ENCODE assay signal across 15 cellular contexts in genomic region chr10:103254538-103255325, GRCh38. TPM values are rescaled to one million over a fixed set of nuclear protein-coding genes. Genes with fewer than 3 reads are reported as not detected.
DNase-seq lines count a peak whose midpoint lies in the region; ATAC-seq and TF ChIP-seq lines count a peak whose summit lies in the region.
"Had no signal": no experiment of that assay in that cellular context is flagged by ENCODE, and none has a peak within 500 bp of the region (broad histone marks: within the 10 kb centered on the region; RNA-seq: fewer than 3 reads in every experiment).

No MANE protein-coding gene starts in this region.

- H3K27ac ChIP-seq in mammary epithelial cell (ENCODE audit: insufficient read depth, low read depth, low read length) = no peak overlapping the region
- no peak overlapping the region for H3K27ac ChIP-seq in naive thymus-derived CD4-positive, alpha-beta T cell (ENCODE audit: low read depth, low read length)
- H3K27ac ChIP-seq: esophagus muscularis mucosa, vagina had no signal

- CTCF ChIA-PET in activated naive CD4-positive, alpha-beta T cell treated with anti-CD3 and anti-CD28 coated beads for 36 hours (lab: Charles Lee) = interaction anchor here (1.6 kb wide), 1 partner anchor 185 kb away, joined by 5 read pairs; no protein-coding TSS in a partner anchor
- CTCF ChIA-PET in mammary epithelial cell (lab: Charles Lee; ENCODE audit: low non-redundant PET) = interaction anchor here (0.8 kb wide), 1 partner anchor 10 kb away, joined by 4 read pairs; no protein-coding TSS in a partner anchor
- CTCF ChIA-PET in naive thymus-derived CD4-positive, alpha-beta T cell (lab: Charles Lee) = no interaction called here

- no peaks in the 10 kb centered on the region for H3K27me3 ChIP-seq in mammary epithelial cell (ENCODE audit: insufficient read depth, low read length)
- H3K27me3 ChIP-seq in naive thymus-derived CD4-positive, alpha-beta T cell (ENCODE audit: control insufficient read depth in 2 of 2, insufficient read depth in 2 of 2, low read length in 2 of 2) = no peaks in the 10 kb centered on the region
- H3K27me3 ChIP-seq: esophagus muscularis mucosa, vagina had no signal

- no peak overlapping the region for H3K4me3 Mint-ChIP-seq in activated naive CD4-positive, alpha-beta T cell treated with anti-CD3 and anti-CD28 coated beads for 36 hours
- no peak overlapping the region for H3K4me3 Mint-ChIP-seq in progenitor cell of endocrine pancreas (ENCODE audit: low read depth)
- H3K4me3 Mint-ChIP-seq in naive thymus-derived CD4-positive, alpha-beta T cell = no peak overlapping the region
- H3K4me3 Mint-ChIP-seq: activated naive CD4-positive, alpha-beta T cell treated with anti-CD3 and anti-CD28 coated beads, Interleukin-2, amount 50 U/mL, for 24 hours; stimulated activated naive B cell treated with anti-CD40 and anti-IgM and Interleukin-4, amounts not matched to agents 10 μg/mL and 1 μg/mL and 100 μg/mL, for 72 hours had no signal

- no peak overlapping the region for H3K9ac ChIP-seq in mammary epithelial cell (ENCODE audit: insufficient read depth, low read length)

- no peaks in the 10 kb centered on the region for H3K27me3 Mint-ChIP-seq in activated naive CD4-positive, alpha-beta T cell treated with anti-CD3 and anti-CD28 coated beads for 36 hours (ENCODE audit: low read depth)
- no peaks in the 10 kb centered on the region for H3K27me3 Mint-ChIP-seq in progenitor cell of endocrine pancreas
- H3K27me3 Mint-ChIP-seq in naive thymus-derived CD4-positive, alpha-beta T cell = peaks cover 0 to 10% (median 5%) of the 10 kb centered on the region in 5 donors

- ATAC-seq in naive thymus-derived CD4-positive, alpha-beta T cell = no peak
- no peak for ATAC-seq in HG03135 (IDR thresholded peaks at IDR 0.05; ENCODE audit: unreplicated experiment)
- ATAC-seq: stimulated activated naive B cell treated with anti-CD40 and anti-IgM and Interleukin-4, amounts not matched to agents 10 μg/mL and 1 μg/mL and 100 μg/mL, for 72 hours had no signal

- H4K20me1 ChIP-seq in mammary epithelial cell (ENCODE audit: insufficient read depth, low read length) = no peaks in the 10 kb centered on the region

- peak overlapping the region; percentile 9 for H2AFZ ChIP-seq in mammary epithelial cell (ENCODE audit: low read depth, low read length)

- POLR2A ChIA-PET in naive thymus-derived CD4-positive, alpha-beta T cell (lab: Charles Lee) = no interaction called here

- no peak overlapping the region for H3K4me3 ChIP-seq in mammary epithelial cell (replicated peaks in 1 of 3; ENCODE audit: insufficient read depth in 1 of 3, low read depth in 2 of 3, low read length in 3 of 3)
- H3K4me3 ChIP-seq in naive thymus-derived CD4-positive, alpha-beta T cell (ENCODE audit: low read length) = no peak overlapping the region
- H3K4me3 ChIP-seq: esophagus muscularis mucosa, vagina had no signal

- in situ Hi-C loops in mammary epithelial cell (cut with MboI; ENCODE audit: low sequenced_read_pairs in 2 of 2) = no loop called here

- peaks cover 2% of the 10 kb centered on the region for H3K4me1 Mint-ChIP-seq in activated naive CD4-positive, alpha-beta T cell treated with anti-CD3 and anti-CD28 coated beads for 36 hours (ENCODE audit: low read depth)
- H3K4me1 Mint-ChIP-seq in progenitor cell of endocrine pancreas (ENCODE audit: low read depth) = peaks cover 4% of the 10 kb centered on the region
- H3K4me1 Mint-ChIP-seq in naive thymus-derived CD4-positive, alpha-beta T cell = peaks cover 0 to 11% (median 0%) of the 10 kb centered on the region in 7 donors

- H3K36me3 ChIP-seq in mammary epithelial cell (ENCODE audit: insufficient read depth, low read length) = no peaks in the 10 kb centered on the region
- no peaks in the 10 kb centered on the region for H3K36me3 ChIP-seq in naive thymus-derived CD4-positive, alpha-beta T cell (ENCODE audit: control insufficient read depth in 2 of 3, insufficient read depth in 3 of 3, low read length in 3 of 3)
- H3K36me3 ChIP-seq: esophagus muscularis mucosa, vagina had no signal

- intact Hi-C loops in activated naive CD4-positive, alpha-beta T cell treated with anti-CD3 and anti-CD28 coated beads for 36 hours (cut with micrococcal nuclease) = no loop called here
- intact Hi-C loops in mammary epithelial cell (cut with micrococcal nuclease) = no loop called here
- intact Hi-C loops in naive thymus-derived CD4-positive, alpha-beta T cell (cut with micrococcal nuclease) = no loop called here

- dilution Hi-C loops in mammary epithelial cell (cut with HindIII; ENCODE audit: low sequenced_read_pairs) = no loop called here

- H3K36me3 Mint-ChIP-seq in activated naive CD4-positive, alpha-beta T cell treated with anti-CD3 and anti-CD28 coated beads for 36 hours (ENCODE audit: low read depth) = no peaks in the 10 kb centered on the region
- peaks cover 4% of the 10 kb centered on the region for H3K36me3 Mint-ChIP-seq in progenitor cell of endocrine pancreas (ENCODE audit: insufficient read depth)
- H3K36me3 Mint-ChIP-seq in naive thymus-derived CD4-positive, alpha-beta T cell = peaks cover 4 to 10% (median 6%) of the 10 kb centered on the region in 5 donors

- DNase-seq in activated naive CD4-positive, alpha-beta T cell treated with anti-CD3 and anti-CD28 coated beads for 36 hours = peak; percentile 23
- no peak for DNase-seq in activated naive CD4-positive, alpha-beta T cell treated with Interleukin-2 at 50 U/mL for 16 hours
- DNase-seq in NCI-H226 (peak; percentile 84), mammary epithelial cell (peak; percentile 71), progenitor cell of endocrine pancreas (ENCODE audit: low spot score, unreplicated experiment) (no peak), NCI-H446 treated with DMSO at 0.1 percent for 48 hours (lab: John Stamatoyannopoulos, UW) (no peak)
- DNase-seq in naive thymus-derived CD4-positive, alpha-beta T cell = no peak
- DNase-seq: activated CD4-positive, alpha-beta T cell treated with anti-CD3 and anti-CD28 coated beads, Interleukin-2, amount 50 U/mL, for 48 hours; NCI-H2029; stimulated activated naive B cell treated with anti-CD40 and anti-IgM and Interleukin-4, amounts not matched to agents 10 μg/mL and 1 μg/mL and 100 μg/mL, for 72 hours had no signal

- peaks cover 8% of the 10 kb centered on the region for H3K4me1 ChIP-seq in mammary epithelial cell (ENCODE audit: insufficient read depth, low read length)
- no peaks in the 10 kb centered on the region for H3K4me1 ChIP-seq in naive thymus-derived CD4-positive, alpha-beta T cell (ENCODE audit: control insufficient read depth in 2 of 2, insufficient read depth in 2 of 2, low read length in 2 of 2)
- H3K4me1 ChIP-seq: esophagus muscularis mucosa, vagina had no signal

- TF ChIP-seq CTCF in mammary epithelial cell (conservative IDR thresholded peaks at IDR 0.05 in 1 of 2, IDR thresholded peaks at IDR 0.05 in 1 of 2; ENCODE audit: extremely low read depth in 1 of 2, insufficient read depth in 1 of 2, low read depth in 1 of 2, low read length in 2 of 2) (no peak), progenitor cell of endocrine pancreas (IDR thresholded peaks at IDR 0.05; ENCODE audit: unreplicated experiment) (no peak)

- peak overlapping the region; percentile 2 for H3K4me2 ChIP-seq in mammary epithelial cell (ENCODE audit: insufficient read depth, low read depth, low read length)

- no peaks in the 10 kb centered on the region for H3K9me3 Mint-ChIP-seq in activated naive CD4-positive, alpha-beta T cell treated with anti-CD3 and anti-CD28 coated beads for 36 hours
- peaks cover 12% of the 10 kb centered on the region for H3K9me3 Mint-ChIP-seq in progenitor cell of endocrine pancreas (ENCODE audit: low read depth)
- peaks cover 0 to 11% (median 6%) of the 10 kb centered on the region in 11 donors for H3K9me3 Mint-ChIP-seq in naive thymus-derived CD4-positive, alpha-beta T cell

- BruUV-seq in mammary epithelial cell (replicated peaks; lab: Mats Ljungman, UMichigan) = no TSS peak

- H3K9me3 ChIP-seq in mammary epithelial cell (replicated peaks; ENCODE audit: insufficient read depth, low read length) = no peaks in the 10 kb centered on the region
- no peaks in the 10 kb centered on the region for H3K9me3 ChIP-seq in naive thymus-derived CD4-positive, alpha-beta T cell (ENCODE audit: control insufficient read depth in 2 of 3, low read length in 3 of 3)
- H3K9me3 ChIP-seq: esophagus muscularis mucosa, vagina had no signal

- H3K27ac Mint-ChIP-seq in activated naive CD4-positive, alpha-beta T cell treated with anti-CD3 and anti-CD28 coated beads for 36 hours = no peak overlapping the region
- peak overlapping the region; percentile 15 for H3K27ac Mint-ChIP-seq in progenitor cell of endocrine pancreas
- H3K27ac Mint-ChIP-seq in naive thymus-derived CD4-positive, alpha-beta T cell = peak overlapping the region in 1 of 9 donors; percentile 26
- H3K27ac Mint-ChIP-seq: activated naive CD4-positive, alpha-beta T cell treated with anti-CD3 and anti-CD28 coated beads, Interleukin-2, amount 50 U/mL, for 24 hours; stimulated activated naive B cell treated with anti-CD40 and anti-IgM and Interleukin-4, amounts not matched to agents 10 μg/mL and 1 μg/mL and 100 μg/mL, for 72 hours had no signal

- WGBS in mammary epithelial cell (ENCODE audit: low coverage, missing lambda C conversion rate) = 39% methylated on average over 4 of the region's 4 CpGs

- no peaks in the 10 kb centered on the region for H3K79me2 ChIP-seq in mammary epithelial cell (ENCODE audit: insufficient read depth, low read length)

RNA-seq across cellular contexts. Expression of gene RPEL1, which starts 9.0 kb away (rescaled TPM):
- total RNA-seq in activated naive CD4-positive, alpha-beta T cell treated with anti-CD3 and anti-CD28 coated beads for 36 hours = under 1 TPM in 1 of 2 experiments, not detected in 1; 0.17 TPM
- total RNA-seq in mammary epithelial cell (under 1 TPM in 1 of 2 donors, not detected in 1; 0.17 TPM), progenitor cell of endocrine pancreas (not detected in 2 replicates)
- polyA plus RNA-seq in mammary epithelial cell = 0.12 TPM
- not detected for polyA minus RNA-seq in mammary epithelial cell
- total RNA-seq in naive thymus-derived CD4-positive, alpha-beta T cell = not detected
- not detected for polyA plus RNA-seq in naive thymus-derived CD4-positive, alpha-beta T cell
- total RNA-seq: chondrocyte, vagina had no signal

RNA-seq across cellular contexts. Expression of gene INA, which starts 22.2 kb away (rescaled TPM):
- total RNA-seq in activated naive CD4-positive, alpha-beta T cell treated with anti-CD3 and anti-CD28 coated beads for 36 hours = under 1 TPM; 0.10 TPM
- total RNA-seq in mammary epithelial cell (1 to 10 TPM; 1.0 to 3.7 TPM), progenitor cell of endocrine pancreas (6.2 TPM in 2 replicates)
- polyA plus RNA-seq in mammary epithelial cell = 3.7 TPM
- 1.1 TPM for polyA minus RNA-seq in mammary epithelial cell
- under 1 TPM in 1 of 5 experiments, not detected in 4; 0.31 TPM for total RNA-seq in naive thymus-derived CD4-positive, alpha-beta T cell
- polyA plus RNA-seq in naive thymus-derived CD4-positive, alpha-beta T cell = not detected

Comparison
In these comparisons a context has a peak if more than half of its experiments do, and no peak if none do; other contexts are left out.
1. DNase-seq: peak in activated naive CD4-positive, alpha-beta T cell treated with anti-CD3 and anti-CD28 coated beads for 36 hours (single experiment), NCI-H226 (single experiment) and mammary epithelial cell (single experiment); none in activated naive CD4-positive, alpha-beta T cell treated with Interleukin-2 at 50 U/mL for 16 hours (single experiment), progenitor cell of endocrine pancreas (single experiment), NCI-H446 treated with DMSO at 0.1 percent for 48 hours (single experiment) and naive thymus-derived CD4-positive, alpha-beta T cell (0 of 9).